In genomic region chr6:137768935-137769334, GRCh38 we compare ENCODE assay signal across 23 cellular contexts.
DNase-seq lines count a peak whose midpoint lies in the region; ATAC-seq and TF ChIP-seq lines count a peak whose summit lies in the region.
"Had no signal": no experiment of that assay in that cellular context is flagged by ENCODE, and none has a peak within 500 bp of the region (broad histone marks: within the 10 kb centered on the region; RNA-seq: fewer than 3 reads in every experiment).

No MANE protein-coding gene starts in this region.

- no peak for DNase-seq in CD14-positive monocyte (ENCODE audit: low spot score)
- no peak for DNase-seq in CD8-positive, alpha-beta memory T cell
- peak; percentile 62 for DNase-seq in OCI-M1 (lab: John Stamatoyannopoulos, UW)
- peak; percentile 64 for DNase-seq in esophagus muscularis mucosa (ENCODE audit: extremely low spot score)
- DNase-seq in activated effector memory CD4-positive, alpha-beta T cell treated with anti-CD3 and anti-CD28 coated beads, Interleukin-2, amount 50 U/mL, for 16 hours = no peak
- DNase-seq in right atrium auricular region (ENCODE audit: low spot score) = no peak
- DNase-seq: activated CD4-positive, alpha-beta T cell treated with anti-CD3 and anti-CD28 coated beads, Interleukin-2, amount 50 U/mL, for 48 hours; activated naive CD4-positive, alpha-beta T cell treated with anti-CD3 and anti-CD28 coated beads, Interleukin-2, amount 50 U/mL, for 16 hours; activated T-cell treated with anti-CD3 and anti-CD28 coated beads, Interleukin-2, amount 50 U/mL, for 1 hour; Caco-2; EL; endodermal cell; heart left ventricle; left lung; NCI-H187 treated with DMSO at 0.1 percent for 48 hours; NCI-H226; NCI-H82; PC-3; stimulated activated CD4-positive, alpha-beta T cell treated with anti-CD3 and anti-CD28 coated beads, Interleukin-4, amount 100 ng/mL, for 4 hours had no signal

- no peak for TF ChIP-seq CTCF in CD14-positive monocyte (IDR thresholded peaks at IDR 0.05)
- TF ChIP-seq CTCF in esophagus muscularis mucosa (IDR thresholded peaks at IDR 0.05) = no peak
- no peak for TF ChIP-seq CTCF in right atrium auricular region (IDR thresholded peaks at IDR 0.05)

- no peak overlapping the region for H3K4me3 ChIP-seq in CD8-positive, alpha-beta memory T cell (ENCODE audit: low read length)
- H3K4me3 ChIP-seq in esophagus muscularis mucosa = no peak overlapping the region
- H3K4me3 ChIP-seq in right atrium auricular region = no peak overlapping the region
- H3K4me3 ChIP-seq: heart left ventricle, left lung, smooth muscle cell had no signal

- TF ChIP-seq POLR2A in esophagus muscularis mucosa (IDR thresholded peaks at IDR 0.05; ENCODE audit: low read depth) = no peak

- ATAC-seq in HG03196 (IDR thresholded peaks at IDR 0.05; ENCODE audit: unreplicated experiment) = no peak
- ATAC-seq: heart left ventricle, left lung, PC-3 had no signal

- H3K27me3 ChIP-seq in CD8-positive, alpha-beta memory T cell (ENCODE audit: insufficient read depth, low read length, poor library complexity, severe bottlenecking) = no peaks in the 10 kb centered on the region
- no peaks in the 10 kb centered on the region for H3K27me3 ChIP-seq in esophagus muscularis mucosa
- H3K27me3 ChIP-seq in right atrium auricular region = no peaks in the 10 kb centered on the region
- H3K27me3 ChIP-seq: heart left ventricle, left lung had no signal

- H3K36me3 ChIP-seq in CD8-positive, alpha-beta memory T cell (ENCODE audit: insufficient read depth, low read length) = no peaks in the 10 kb centered on the region
- no peaks in the 10 kb centered on the region for H3K36me3 ChIP-seq in esophagus muscularis mucosa
- H3K36me3 ChIP-seq in right atrium auricular region = no peaks in the 10 kb centered on the region
- H3K36me3 ChIP-seq: heart left ventricle, left lung had no signal

- peaks cover 0 to 2% (median 0%) of the 10 kb centered on the region in 7 donors for H3K9me3 Mint-ChIP-seq in CD14-positive monocyte
- H3K9me3 Mint-ChIP-seq in CD8-positive, alpha-beta memory T cell = no peaks in the 10 kb centered on the region
- H3K9me3 Mint-ChIP-seq: IgD-negative memory B cell had no signal

- CTCF ChIA-PET in CD8-positive, alpha-beta memory T cell (lab: Charles Lee) = interaction anchor here (1.1 kb wide), 1 partner anchor 30 kb away, joined by 3 read pairs; no protein-coding TSS in a partner anchor

- POLR2A ChIA-PET in CD8-positive, alpha-beta memory T cell (lab: Charles Lee) = interaction anchor here (0.5 kb wide), 1 partner anchor 668 kb away, joined by 4 read pairs; no protein-coding TSS in a partner anchor

- intact Hi-C loops in CD14-positive monocyte (cut with micrococcal nuclease) (loop anchor here (5.0 to 10.0 kb wide), 3 partner anchors 37 to 823 kb away; no protein-coding TSS in a partner anchor), esophagus muscularis mucosa (cut with DNase I) (no loop called here)

- peak overlapping the region in 5 of 7 donors; percentile 88 to 96 (median 95) for H3K27ac Mint-ChIP-seq in CD14-positive monocyte
- H3K27ac Mint-ChIP-seq in CD8-positive, alpha-beta memory T cell = peak overlapping the region in 6 of 8 donors; percentile 67 to 98 (median 94)
- H3K27ac Mint-ChIP-seq: endodermal cell had no signal

- TF ChIP-seq EP300 in esophagus muscularis mucosa (IDR thresholded peaks at IDR 0.05) = no peak

- 87% methylated on average over 1 of the region's 1 CpG for WGBS in esophagus muscularis mucosa

- H3K27me3 Mint-ChIP-seq in CD14-positive monocyte (ENCODE audit: low read depth in 3 of 3) = peaks cover 0 to 5% (median 0%) of the 10 kb centered on the region in 3 donors
- no peaks in the 10 kb centered on the region for H3K27me3 Mint-ChIP-seq in CD8-positive, alpha-beta memory T cell

- H3K27ac ChIP-seq in CD8-positive, alpha-beta memory T cell (ENCODE audit: low read depth, low read length) = no peak overlapping the region
- H3K27ac ChIP-seq in esophagus muscularis mucosa (replicated peaks in 1 of 4) (no peak overlapping the region), right atrium auricular region (no peak overlapping the region)

- peaks cover 0 to 2% of the 10 kb centered on the region in 2 donors for H3K36me3 Mint-ChIP-seq in CD14-positive monocyte
- H3K36me3 Mint-ChIP-seq in CD8-positive, alpha-beta memory T cell = peaks cover 0 to under 1% (median 0%) of the 10 kb centered on the region in 3 donors

- peaks cover 40% of the 10 kb centered on the region for H3K4me1 Mint-ChIP-seq in CD14-positive monocyte
- peaks cover 13 to 27% (median 21%) of the 10 kb centered on the region in 3 donors for H3K4me1 Mint-ChIP-seq in CD8-positive, alpha-beta memory T cell
- H3K4me1 Mint-ChIP-seq: neural crest cell had no signal

- no peak overlapping the region for H3K4me3 Mint-ChIP-seq in CD14-positive monocyte
- H3K4me3 Mint-ChIP-seq in CD8-positive, alpha-beta memory T cell = peak overlapping the region in 2 of 7 donors; percentile 34 to 64
- H3K4me3 Mint-ChIP-seq: endodermal cell, neural crest cell had no signal

- H3K9me3 ChIP-seq in CD8-positive, alpha-beta memory T cell (ENCODE audit: low read length) = no peaks in the 10 kb centered on the region
- H3K9me3 ChIP-seq in esophagus muscularis mucosa = peaks cover 0 to 4% (median 0%) of the 10 kb centered on the region in 4 donors
- H3K9me3 ChIP-seq in right atrium auricular region = peaks cover 0 to 11% of the 10 kb centered on the region in 2 donors

- peaks cover 20% of the 10 kb centered on the region for H3K4me1 ChIP-seq in CD8-positive, alpha-beta memory T cell (ENCODE audit: insufficient read depth, low read length)
- peaks cover 0 to 9% (median 4%) of the 10 kb centered on the region in 4 donors for H3K4me1 ChIP-seq in esophagus muscularis mucosa
- H3K4me1 ChIP-seq in right atrium auricular region = no peaks in the 10 kb centered on the region

Comparison
In these comparisons a context has a peak if more than half of its experiments do, and no peak if none do; other contexts are left out.
1. DNase-seq: peak in OCI-M1 (single experiment) and esophagus muscularis mucosa (single experiment); none in CD14-positive monocyte (single experiment), CD8-positive, alpha-beta memory T cell (0 of 5), activated effector memory CD4-positive, alpha-beta T cell treated with anti-CD3 and anti-CD28 coated beads, Interleukin-2, amount 50 U/mL, for 16 hours (single experiment) and right atrium auricular region (single experiment).